Comparison of ENCODE assay signal across 35 cellular contexts in genomic region chr7:20839987-20840386, GRCh38. TPM values are rescaled to one million over a fixed set of nuclear protein-coding genes. Genes with fewer than 3 reads are reported as not detected.
"Had no signal": no experiment of that assay in that cellular context is flagged by ENCODE, and none has a peak within 500 bp of the region (broad histone marks: within the 10 kb centered on the region; RNA-seq: fewer than 3 reads in every experiment).

No MANE protein-coding gene starts in this region.

- H3K9ac ChIP-seq: neural progenitor cell, parathyroid adenoma had no signal

- H3K4me3 ChIP-seq: adrenal gland, body of pancreas, esophagus squamous epithelium, heart right ventricle, left lung, lower lobe of right lung, neural progenitor cell, psoas muscle, right atrium auricular region, smooth muscle cell, stomach, tibial artery had no signal

- DNase-seq: activated CD4-positive, alpha-beta T cell treated with anti-CD3 and anti-CD28 coated beads for 4 hours; activated CD4-positive, alpha-beta T cell treated with anti-CD3 and anti-CD28 coated beads, Interleukin-2, amount 50 U/mL, for 4 hours; activated effector memory CD4-positive, alpha-beta T cell treated with Interleukin-2 at 50 U/mL for 16 hours; activated naive CD4-positive, alpha-beta T cell treated with Interleukin-2 at 50 U/mL for 16 hours; activated T-cell treated with anti-CD3 and anti-CD28 coated beads for 4 hours; adrenal gland; aorta; body of pancreas; dermis blood vessel endothelial cell; effector CD8-positive, alpha-beta T cell; esophagus squamous epithelium; foreskin melanocyte; heart right ventricle; kidney glomerular epithelial cell; left lung; lower lobe of right lung; mesendoderm; natural killer cell; occipital lobe; psoas muscle; stimulated activated CD4-positive, alpha-beta T cell treated with anti-CD3 and anti-CD28 coated beads, Interleukin-1b, Interleukin-23, amount 100 ng/mL, for 48 hours; stimulated activated naive B cell treated with anti-CD40 and anti-IgM and Interleukin-4, amounts not matched to agents 10 μg/mL and 1 μg/mL and 100 μg/mL, for 72 hours; stomach; tibial artery had no signal

- H3K4me1 ChIP-seq: adrenal gland, body of pancreas, esophagus squamous epithelium, heart right ventricle, left lung, lower lobe of right lung, neural progenitor cell, parathyroid adenoma, psoas muscle, right atrium auricular region, stomach, tibial artery had no signal

- H3K9me3 ChIP-seq: adrenal gland, body of pancreas, esophagus squamous epithelium, left lung, lower lobe of right lung, psoas muscle, right atrium auricular region, stomach had no signal

- H3K27ac ChIP-seq: adrenal gland, body of pancreas, epithelial cell of prostate, esophagus squamous epithelium, heart right ventricle, left lung, lower lobe of right lung, neural progenitor cell, parathyroid adenoma, psoas muscle, right atrium auricular region, stomach, tibial artery, VCaP had no signal

- H3K27me3 ChIP-seq: adrenal gland, body of pancreas, esophagus squamous epithelium, left lung, neural progenitor cell, right atrium auricular region, stomach had no signal

- H2AFZ ChIP-seq: neural progenitor cell, parathyroid adenoma had no signal

- H3K79me2 ChIP-seq: parathyroid adenoma had no signal

- H3K36me3 ChIP-seq: adrenal gland, esophagus squamous epithelium, heart right ventricle, left lung, lower lobe of right lung, neural progenitor cell, right atrium auricular region, stomach, tibial artery had no signal

- H3K4me2 ChIP-seq: neural progenitor cell, smooth muscle cell had no signal

- ATAC-seq: body of pancreas; heart right ventricle; left lung; lower lobe of right lung; natural killer cell; psoas muscle; stimulated activated naive B cell treated with anti-CD40 and anti-IgM and Interleukin-4, amounts not matched to agents 10 μg/mL and 1 μg/mL and 100 μg/mL, for 72 hours had no signal

- FAIRE-seq: colon, endometrium, TTC549 had no signal

RNA-seq across cellular contexts. Expression of gene SP8, which starts 53.3 kb away (rescaled TPM):
- total RNA-seq: adrenal gland, aorta, body of pancreas, dermis blood vessel endothelial cell, esophagus squamous epithelium, glomerular endothelial cell, heart right ventricle, left lung, lower lobe of right lung, mononuclear cell, natural killer cell, psoas muscle, right atrium auricular region, smooth muscle cell, stomach had no signal
